Comparison of ENCODE assay signal across 9 cellular contexts in the genomic region with DNA sequence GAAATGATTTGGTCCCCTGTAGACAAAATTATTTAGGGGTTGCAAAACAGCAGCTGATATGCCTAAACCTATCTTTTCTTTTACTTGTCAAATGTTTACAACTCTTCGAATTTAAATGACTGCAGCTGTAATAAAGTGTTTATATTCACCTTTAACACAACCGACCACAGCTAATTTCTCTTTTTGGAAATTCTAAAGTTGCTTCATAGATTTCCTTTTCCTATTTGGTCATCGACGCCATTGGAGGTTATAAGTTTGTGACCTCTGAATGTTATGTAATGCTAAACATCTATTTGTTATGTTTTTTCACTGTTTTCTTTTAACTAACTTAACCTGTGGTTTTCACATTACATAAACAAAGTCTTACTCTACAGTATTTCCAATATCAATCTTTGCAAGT.
"Had no signal": no experiment of that assay in that cellular context is flagged by ENCODE, and none has a peak within 500 bp of the region (broad histone marks: within the 10 kb centered on the region; RNA-seq: fewer than 3 reads in every experiment).

No MANE protein-coding gene starts in this region.

- H3K4me2 ChIP-seq: GM23338, KMS-11 had no signal

- H3K36me3 ChIP-seq: HAP-1 had no signal

- H3K9me3 ChIP-seq: HAP-1 had no signal

- H3K4me1 ChIP-seq: HAP-1 had no signal

- H3K4me3 ChIP-seq: GM23338, HAP-1 had no signal

- H3K9ac ChIP-seq: KMS-11 had no signal

- ATAC-seq: GM23338, HCT116, HepG2 had no signal

- H3K27ac ChIP-seq: HL-60, KMS-11 had no signal

- DNase-seq: H7, HFFc6, KBM-7 had no signal
